Comparison of ENCODE assay signal across 8 cellular contexts in genomic region chr7:77416621-77417371, GRCh38. TPM values are rescaled to one million over a fixed set of nuclear protein-coding genes. Genes with fewer than 3 reads are reported as not detected.
DNase-seq lines count a peak whose midpoint lies in the region; ATAC-seq, FAIRE-seq and TF ChIP-seq lines count a peak whose summit lies in the region.

No MANE protein-coding gene starts in this region.

- no peaks in the 10 kb centered on the region for H3K9me3 Mint-ChIP-seq in astrocyte (ENCODE audit: unreplicated experiment)

- peak overlapping the region; percentile 63 for H3K9ac ChIP-seq in astrocyte (ENCODE audit: low read length)

- intact Hi-C loops in left lung (cut with DNase I) = no loop called here
- intact Hi-C loops in thyroid gland (cut with DNase I) = no loop called here

- H3K79me2 ChIP-seq in astrocyte (ENCODE audit: insufficient read depth, low read length) = no peaks in the 10 kb centered on the region

- peak overlapping the region; percentile 55 for H2AFZ ChIP-seq in astrocyte (ENCODE audit: low read depth, low read length)

- no peak for TF ChIP-seq POLR2A in thyroid gland (IDR thresholded peaks at IDR 0.05)

- ATAC-seq in HG03378 (IDR thresholded peaks at IDR 0.05; ENCODE audit: unreplicated experiment) (peak; percentile 33), left lung (peak; percentile 33)

- H3K4me1 ChIP-seq in astrocyte (ENCODE audit: insufficient read depth, low read length) (peaks cover 11% of the 10 kb centered on the region), left lung (peaks cover 8 to 59% of the 10 kb centered on the region in 2 donors), thyroid gland (peaks cover 10 to 24% of the 10 kb centered on the region in 2 donors)

- H3K4me3 Mint-ChIP-seq in astrocyte (ENCODE audit: unreplicated experiment) = peak overlapping the region; percentile 73

- H3K36me3 ChIP-seq in astrocyte (ENCODE audit: insufficient read depth, low read length) (no peaks in the 10 kb centered on the region), left lung (no peaks in the 10 kb centered on the region), thyroid gland (no peaks in the 10 kb centered on the region)

- H4K20me1 ChIP-seq in astrocyte (ENCODE audit: insufficient read depth, low read length) = no peaks in the 10 kb centered on the region

- H3K27ac ChIP-seq in astrocyte (ENCODE audit: low read depth, low read length) (no peak overlapping the region), left lung (peak overlapping the region; percentile 94 to 98), thyroid gland (peak overlapping the region; percentile 94 to 98 (median 97))

- no peaks in the 10 kb centered on the region for H3K36me3 Mint-ChIP-seq in astrocyte (ENCODE audit: low read depth, unreplicated experiment)

- FAIRE-seq in astrocyte (lab: Jason Lieb, UNC) = no peak

- H3K4me2 ChIP-seq in astrocyte (ENCODE audit: low read length) = peak overlapping the region; percentile 90

- peaks cover 14% of the 10 kb centered on the region for H3K4me1 Mint-ChIP-seq in astrocyte (ENCODE audit: low read depth, unreplicated experiment)

- no peak overlapping the region for H3K27ac Mint-ChIP-seq in astrocyte (ENCODE audit: unreplicated experiment)

- H3K9me3 ChIP-seq in astrocyte (ENCODE audit: insufficient read depth, low read depth, low read length) (no peaks in the 10 kb centered on the region), left lung (no peaks in the 10 kb centered on the region), thyroid gland (no peaks in the 10 kb centered on the region)

- H3K27me3 Mint-ChIP-seq in astrocyte (ENCODE audit: low read depth, unreplicated experiment) = no peaks in the 10 kb centered on the region

- WGBS in thyroid gland, 2 donors = 45 to 50% methylated on average over 17 to 19 of the region's 20 CpGs

- TF ChIP-seq CTCF in astrocyte (IDR thresholded peaks at IDR 0.05; ENCODE audit: insufficient read depth, low read depth, low read length) (no peak), left lung (IDR thresholded peaks at IDR 0.05) (no peak), thyroid gland (IDR thresholded peaks at IDR 0.05) (no peak)

- peak; percentile 53 for DNase-seq in NCI-H1092 treated with DMSO at 0.1 percent for 48 hours (lab: John Stamatoyannopoulos, UW)
- no peak for DNase-seq in NCI-H1092 (lab: John Stamatoyannopoulos, UW)
- no peak for DNase-seq in astrocyte (ENCODE audit: low read depth)
- no peak for DNase-seq in left lung
- no peak for DNase-seq in thyroid gland
- no peak for DNase-seq in NOMO-1 treated with dmso at 0.1 percent for 144 hours (lab: John Stamatoyannopoulos, UW; ENCODE audit: unreplicated experiment)
- DNase-seq in SIG-M5 treated with dmso at 0.1 percent for 504 hours (lab: John Stamatoyannopoulos, UW; ENCODE audit: unreplicated experiment) = no peak

- no peaks in the 10 kb centered on the region for H3K27me3 ChIP-seq in astrocyte (ENCODE audit: insufficient read depth, low read length)
- H3K27me3 ChIP-seq in left lung = no peaks in the 10 kb centered on the region
- no peaks in the 10 kb centered on the region for H3K27me3 ChIP-seq in thyroid gland

- H3K4me3 ChIP-seq in astrocyte (ENCODE audit: insufficient read depth, low read depth, low read length) = peak overlapping the region; percentile 38
- peak overlapping the region; percentile 73 to 79 for H3K4me3 ChIP-seq in left lung
- peak overlapping the region in 2 of 3 donors; percentile 47 to 79 for H3K4me3 ChIP-seq in thyroid gland (replicated peaks in 1 of 3)

RNA-seq across cellular contexts. Expression of gene GSAP, which starts 0.6 kb away (rescaled TPM):
- total RNA-seq in astrocyte (2.7 and 4.1 TPM in 2 replicates), left lung (10 to 100 TPM; 40.9 to 45.4 TPM), thyroid gland (10 to 100 TPM; 43.1 to 65.2 (median 52.4) TPM)
